8 cellular contexts compared by ENCODE assay signal in the genomic region with DNA sequence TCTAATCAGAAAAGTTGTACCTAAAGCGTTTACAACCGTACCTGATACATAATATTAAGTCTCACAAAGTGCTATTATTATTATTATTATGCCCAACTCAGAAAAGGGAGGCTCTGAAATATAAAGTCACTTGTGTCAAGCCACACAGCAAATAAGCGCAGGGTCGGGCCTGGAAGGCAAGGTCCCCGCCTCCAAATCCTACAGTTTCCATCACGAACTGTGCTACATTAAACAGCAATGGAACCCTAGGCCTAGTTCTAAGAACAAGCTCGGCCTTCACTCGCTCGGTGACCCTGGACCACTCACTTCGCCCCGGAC. TPM values are rescaled to one million over a fixed set of nuclear protein-coding genes. Genes with fewer than 3 reads are reported as not detected.
A peak's percentile ranks its signal among the peaks of the same experiment; 100 is the strongest.
DNase-seq lines count a peak whose midpoint lies in the region; ATAC-seq and TF ChIP-seq lines count a peak whose summit lies in the region.

No MANE protein-coding gene starts in this region.

- H3K4me2 ChIP-seq in BLaER1 treated with 17β-estradiol and CSF1 and Interleukin-3, amounts not matched to agents 10 nM and 100 nM: peak overlapping the region; percentile 75 to 96 (median 88)

- peak overlapping the region; percentile 66 to 94 (median 86) for H3K4me3 ChIP-seq in BLaER1 treated with 17β-estradiol and CSF1 and Interleukin-3, amounts not matched to agents 10 nM and 100 nM
- peak overlapping the region; percentile 74 to 97 (median 85) for H3K4me3 ChIP-seq in breast epithelium
- peak overlapping the region; percentile 48 to 98 for H3K4me3 ChIP-seq in muscle layer of colon (ENCODE audit: low read depth in 1 of 2, low read length in 2 of 2)

- H3K27me3 ChIP-seq in BLaER1 treated with 17β-estradiol and CSF1 and Interleukin-3, amounts not matched to agents 10 nM and 100 nM: no peaks in the 10 kb centered on the region
- H3K27me3 ChIP-seq in breast epithelium: no peaks in the 10 kb centered on the region
- no peaks in the 10 kb centered on the region for H3K27me3 ChIP-seq in muscle layer of colon (ENCODE audit: control insufficient read depth in 1 of 2, insufficient read depth in 2 of 2, low read length in 2 of 2)

- peak; percentile 28 for DNase-seq in KG1 (lab: John Stamatoyannopoulos, UW)
- no peak for DNase-seq in breast epithelium (ENCODE audit: low spot score in 2 of 2)
- no peak for DNase-seq in AML-193 (lab: John Stamatoyannopoulos, UW)
- no peak for DNase-seq in ACHN

- H4K20me1 ChIP-seq in BLaER1 treated with 17β-estradiol and CSF1 and Interleukin-3, amounts not matched to agents 10 nM and 100 nM: peaks cover 0 to 5% (median 0%) of the 10 kb centered on the region in 11 experiments; a peak in 1 of 22 replicates

- peak overlapping the region; percentile 86 to 97 (median 90) for H3K9ac ChIP-seq in BLaER1 treated with 17β-estradiol and CSF1 and Interleukin-3, amounts not matched to agents 10 nM and 100 nM
- peak overlapping the region; percentile 77 for H3K9ac ChIP-seq in muscle layer of colon (ENCODE audit: low read length)

- no peaks in the 10 kb centered on the region for H3K9me3 ChIP-seq in BLaER1 treated with 17β-estradiol and CSF1 and Interleukin-3, amounts not matched to agents 10 nM and 100 nM (replicated peaks in 1 of 11)
- H3K9me3 ChIP-seq in breast epithelium: no peaks in the 10 kb centered on the region
- no peaks in the 10 kb centered on the region for H3K9me3 ChIP-seq in muscle layer of colon (ENCODE audit: low read length)

- ATAC-seq in HG03135 (IDR thresholded peaks at IDR 0.05; ENCODE audit: unreplicated experiment) (no peak), HG03565 (IDR thresholded peaks at IDR 0.05; ENCODE audit: unreplicated experiment) (no peak)

- peak overlapping the region; percentile 73 to 97 (median 88) for H3K27ac ChIP-seq in BLaER1 treated with 17β-estradiol and CSF1 and Interleukin-3, amounts not matched to agents 10 nM and 100 nM
- H3K27ac ChIP-seq in breast epithelium (peak overlapping the region; percentile 78 to 84), muscle layer of colon (ENCODE audit: low read depth, low read length) (peak overlapping the region; percentile 47)

- TF ChIP-seq POLR2A in breast epithelium (IDR thresholded peaks at IDR 0.05): no peak

- intact Hi-C loops in breast epithelium (cut with DNase I; ENCODE audit: low total_unique reads): no loop called here

- TF ChIP-seq CTCF in breast epithelium (IDR thresholded peaks at IDR 0.05): no peak

- in situ Hi-C loops in ACHN (cut with HindIII; ENCODE audit: low pct_ligation_motif_present, low pct_unique_long_range_greater_than_20kb, low sequenced_read_pairs): no loop called here

- H3K36me3 ChIP-seq in BLaER1 treated with 17β-estradiol and CSF1 and Interleukin-3, amounts not matched to agents 10 nM and 100 nM: peaks cover 3 to 7% (median 6%) of the 10 kb centered on the region in 11 experiments; a peak in 21 of 22 replicates
- H3K36me3 ChIP-seq in breast epithelium: no peaks in the 10 kb centered on the region
- H3K36me3 ChIP-seq in muscle layer of colon (ENCODE audit: insufficient read depth, low read length): peaks cover 1% of the 10 kb centered on the region

- H3K4me1 ChIP-seq in BLaER1 treated with 17β-estradiol and CSF1 and Interleukin-3, amounts not matched to agents 10 nM and 100 nM: peaks cover 17 to 27% (median 23%) of the 10 kb centered on the region in 10 experiments
- H3K4me1 ChIP-seq in breast epithelium (no peaks in the 10 kb centered on the region), muscle layer of colon (ENCODE audit: insufficient read depth, low read length) (peaks cover 12% of the 10 kb centered on the region)

RNA-seq across cellular contexts. Expression of gene PARS2, which starts 0.6 kb away (rescaled TPM):
- total RNA-seq in breast epithelium: 1 to 10 TPM; 2.2 to 7.8 (median 4.3) TPM

RNA-seq across cellular contexts. Expression of gene TTC22, which starts 37.4 kb away (rescaled TPM):
- 10 to 100 TPM in 1 of 3 donors, 1 to 10 TPM in 1, under 1 TPM in 1; 0.32 to 15.8 (median 7.9) TPM for total RNA-seq in breast epithelium

RNA-seq across cellular contexts. Expression of gene TTC4, which starts 48.1 kb away (rescaled TPM):
- total RNA-seq in breast epithelium: 10 to 100 TPM; 18.2 to 33.8 (median 26.9) TPM
